In genomic region chr20:57596998-57597939, GRCh38 we compare ENCODE assay signal across 8 cellular contexts. TPM values are rescaled to one million over a fixed set of nuclear protein-coding genes. Genes with fewer than 3 reads are reported as not detected.
DNase-seq lines count a peak whose midpoint lies in the region; ATAC-seq and TF ChIP-seq lines count a peak whose summit lies in the region.

No MANE protein-coding gene starts in this region.

- H3K9me2 ChIP-seq in DOHH2 (replicated peaks; ENCODE audit: control insufficient read depth, low read length) = no peaks in the 10 kb centered on the region

- peaks cover 9% of the 10 kb centered on the region for H3K4me1 ChIP-seq in DOHH2 (ENCODE audit: control insufficient read depth, low read length)
- peaks cover 3 to 4% of the 10 kb centered on the region in 2 donors for H3K4me1 ChIP-seq in naive thymus-derived CD4-positive, alpha-beta T cell (ENCODE audit: control insufficient read depth in 2 of 2, insufficient read depth in 2 of 2, low read length in 2 of 2)

- peak overlapping the region in 4 of 10 donors; percentile 13 to 49 (median 20) for H3K4me3 Mint-ChIP-seq in naive thymus-derived CD4-positive, alpha-beta T cell
- H3K4me3 Mint-ChIP-seq in stimulated activated naive B cell treated with anti-CD40 and anti-IgM and Interleukin-4, amounts not matched to agents 10 μg/mL and 1 μg/mL and 100 μg/mL, for 72 hours = peak overlapping the region in 1 of 2 donors; percentile 16

- intact Hi-C loops in naive thymus-derived CD4-positive, alpha-beta T cell (cut with micrococcal nuclease) = loop anchor here (1.0 to 10.0 kb wide), 9 partner anchors 22 to 612 kb away; no protein-coding TSS in a partner anchor

- H3K79me2 ChIP-seq in DOHH2 (ENCODE audit: control insufficient read depth, low read length) = no peaks in the 10 kb centered on the region

- peaks cover 57% of the 10 kb centered on the region for H3K27me3 ChIP-seq in DOHH2 (ENCODE audit: control insufficient read depth, low read length)
- H3K27me3 ChIP-seq in naive thymus-derived CD4-positive, alpha-beta T cell (ENCODE audit: control insufficient read depth in 2 of 2, insufficient read depth in 2 of 2, low read length in 2 of 2) = no peaks in the 10 kb centered on the region

- peak overlapping the region in 1 of 9 donors; percentile 78 for H3K27ac Mint-ChIP-seq in naive thymus-derived CD4-positive, alpha-beta T cell
- no peak overlapping the region for H3K27ac Mint-ChIP-seq in stimulated activated naive B cell treated with anti-CD40 and anti-IgM and Interleukin-4, amounts not matched to agents 10 μg/mL and 1 μg/mL and 100 μg/mL, for 72 hours

- CTCF ChIA-PET in naive thymus-derived CD4-positive, alpha-beta T cell (lab: Charles Lee) = interaction anchor here (0.8 to 3.5 kb wide), 15 partner anchors 9 to 612 kb away, joined by 3 to 36 read pairs (median 5); partner anchors contain the start of gene ZBP1

- POLR2A ChIA-PET in naive thymus-derived CD4-positive, alpha-beta T cell (lab: Charles Lee) = interaction anchor here (0.6 to 2.2 kb wide), 3 partner anchors 21 to 1245 kb away, joined by 3 to 18 read pairs (median 5); no protein-coding TSS in a partner anchor

- peaks cover 0 to 13% (median 4%) of the 10 kb centered on the region in 7 donors for H3K4me1 Mint-ChIP-seq in naive thymus-derived CD4-positive, alpha-beta T cell
- H3K4me1 Mint-ChIP-seq in stimulated activated naive B cell treated with anti-CD40 and anti-IgM and Interleukin-4, amounts not matched to agents 10 μg/mL and 1 μg/mL and 100 μg/mL, for 72 hours = peaks cover 15 to 22% of the 10 kb centered on the region in 2 donors

- no peaks in the 10 kb centered on the region for H3K36me3 Mint-ChIP-seq in naive thymus-derived CD4-positive, alpha-beta T cell
- peaks cover 0 to 1% of the 10 kb centered on the region in 2 donors for H3K36me3 Mint-ChIP-seq in stimulated activated naive B cell treated with anti-CD40 and anti-IgM and Interleukin-4, amounts not matched to agents 10 μg/mL and 1 μg/mL and 100 μg/mL, for 72 hours

- no peak overlapping the region for H3K27ac ChIP-seq in DOHH2 (ENCODE audit: low read depth, low read length)
- H3K27ac ChIP-seq in naive thymus-derived CD4-positive, alpha-beta T cell (ENCODE audit: low read depth, low read length) = no peak overlapping the region

- H3K27me3 Mint-ChIP-seq in naive thymus-derived CD4-positive, alpha-beta T cell = peaks cover 0 to 37% (median 0%) of the 10 kb centered on the region in 5 donors
- peaks cover 5 to 6% of the 10 kb centered on the region in 2 donors for H3K27me3 Mint-ChIP-seq in stimulated activated naive B cell treated with anti-CD40 and anti-IgM and Interleukin-4, amounts not matched to agents 10 μg/mL and 1 μg/mL and 100 μg/mL, for 72 hours

- DNase-seq in NOMO-1 (lab: John Stamatoyannopoulos, UW; ENCODE audit: unreplicated experiment in 2 of 2) (peak; percentile 22 to 29), activated T-cell treated with anti-CD3 and anti-CD28 coated beads for 1 hour (ENCODE audit: low read depth) (peak; percentile 71), epithelial cell of proximal tubule (ENCODE audit: low read depth) (no peak)
- DNase-seq in naive thymus-derived CD4-positive, alpha-beta T cell = peak; percentile 59 to 86 (median 76)
- DNase-seq in stimulated activated naive B cell treated with anti-CD40 and anti-IgM and Interleukin-4, amounts not matched to agents 10 μg/mL and 1 μg/mL and 100 μg/mL, for 72 hours = peak; percentile 60

- peak; percentile 27 for ATAC-seq in HG02610 (IDR thresholded peaks at IDR 0.05; ENCODE audit: unreplicated experiment)
- ATAC-seq in naive thymus-derived CD4-positive, alpha-beta T cell = peak; percentile 89
- peak; percentile 79 to 85 for ATAC-seq in stimulated activated naive B cell treated with anti-CD40 and anti-IgM and Interleukin-4, amounts not matched to agents 10 μg/mL and 1 μg/mL and 100 μg/mL, for 72 hours (replicated peaks)
- ATAC-seq in GM19395 (IDR thresholded peaks at IDR 0.05; ENCODE audit: unreplicated experiment) = no peak

- H3K36me3 ChIP-seq in DOHH2 (ENCODE audit: control insufficient read depth, low read length) = no peaks in the 10 kb centered on the region
- H3K36me3 ChIP-seq in naive thymus-derived CD4-positive, alpha-beta T cell (ENCODE audit: control insufficient read depth in 2 of 3, insufficient read depth in 3 of 3, low read length in 3 of 3) = no peaks in the 10 kb centered on the region

- TF ChIP-seq CTCF in DOHH2 (IDR thresholded peaks at IDR 0.05; ENCODE audit: low read depth, low read length, poor library complexity, severe bottlenecking) (peak; percentile 97), epithelial cell of proximal tubule (conservative IDR thresholded peaks at IDR 0.05; ENCODE audit: low read depth, low read length) (peak; percentile 76)

- no peaks in the 10 kb centered on the region for H3K9me3 Mint-ChIP-seq in naive thymus-derived CD4-positive, alpha-beta T cell
- H3K9me3 Mint-ChIP-seq in stimulated activated naive B cell treated with anti-CD40 and anti-IgM and Interleukin-4, amounts not matched to agents 10 μg/mL and 1 μg/mL and 100 μg/mL, for 72 hours = no peaks in the 10 kb centered on the region

- H3K4me2 ChIP-seq in DOHH2 (ENCODE audit: low read length) = no peak overlapping the region

- no peaks in the 10 kb centered on the region; the same call in 1 of the 2 replicates for H4K20me1 ChIP-seq in DOHH2 (ENCODE audit: control insufficient read depth, insufficient read depth, low read depth, low read length)

- no peaks in the 10 kb centered on the region for H3K9me3 ChIP-seq in DOHH2 (ENCODE audit: control insufficient read depth, insufficient read depth, low read length)
- no peaks in the 10 kb centered on the region for H3K9me3 ChIP-seq in naive thymus-derived CD4-positive, alpha-beta T cell (ENCODE audit: control insufficient read depth in 2 of 3, low read length in 3 of 3)

- H3K4me3 ChIP-seq in DOHH2 (ENCODE audit: low read length) (no peak overlapping the region), epithelial cell of proximal tubule (ENCODE audit: low read depth, low read length) (peak overlapping the region; percentile 21)
- no peak overlapping the region for H3K4me3 ChIP-seq in naive thymus-derived CD4-positive, alpha-beta T cell (ENCODE audit: low read length)

- no peaks in the 10 kb centered on the region for H3F3A ChIP-seq in DOHH2 (ENCODE audit: control insufficient read depth, insufficient read depth)

RNA-seq across cellular contexts. Expression of gene ZBP1, which starts 23.0 kb away (rescaled TPM):
- total RNA-seq in epithelial cell of proximal tubule = not detected in 2 replicates
- total RNA-seq in naive thymus-derived CD4-positive, alpha-beta T cell = 10 to 100 TPM in 4 of 5 experiments, 1 to 10 TPM in 1; 9.4 to 27.9 (median 14.2) TPM
- polyA plus RNA-seq in naive thymus-derived CD4-positive, alpha-beta T cell = 1 to 10 TPM; 5.9 to 7.2 TPM

RNA-seq across cellular contexts. Expression of gene PCK1, which starts 36.4 kb away (rescaled TPM):
- total RNA-seq in epithelial cell of proximal tubule = not detected in 2 replicates
- total RNA-seq in naive thymus-derived CD4-positive, alpha-beta T cell = not detected
- polyA plus RNA-seq in naive thymus-derived CD4-positive, alpha-beta T cell = not detected

Comparison
In these comparisons a context has a peak if more than half of its experiments do, and no peak if none do; other contexts are left out.
1. RNA of gene ZBP1, which starts 23.0 kb away (total RNA-seq): 9.4 to 27.9 TPM in naive thymus-derived CD4-positive, alpha-beta T cell; not detected in epithelial cell of proximal tubule; every median in the first group is over 10 times any median in the second.